39 cellular contexts compared by ENCODE assay signal in the genomic region with DNA sequence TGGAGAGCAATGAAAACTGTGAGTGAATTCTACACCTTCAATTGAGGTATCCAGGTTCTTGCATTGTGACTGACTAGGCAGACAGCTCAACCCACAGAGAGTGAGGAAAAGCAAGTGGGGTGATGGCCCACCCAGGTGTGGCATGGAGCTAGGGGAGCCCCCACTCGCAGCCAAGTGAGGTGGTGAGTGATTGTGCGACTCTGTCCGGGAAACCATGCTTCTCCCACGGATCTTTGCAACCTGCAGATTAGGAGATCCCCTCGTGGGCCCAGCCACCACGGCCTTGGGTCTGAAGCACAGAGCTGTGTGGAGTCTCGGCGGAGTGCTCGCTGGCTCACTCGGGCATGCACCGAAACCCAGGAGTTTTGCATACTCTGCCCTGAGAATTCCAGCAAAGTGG.
"Had no signal": no experiment of that assay in that cellular context is flagged by ENCODE, and none has a peak within 500 bp of the region (broad histone marks: within the 10 kb centered on the region; RNA-seq: fewer than 3 reads in every experiment).

No MANE protein-coding gene starts in this region.

- H3K4me3 ChIP-seq: adrenal gland, ascending aorta, body of pancreas, breast epithelium, cardiac muscle cell had no signal

- H3K27me3 Mint-ChIP-seq: activated naive CD8-positive, alpha-beta T cell had no signal

- H3K27ac Mint-ChIP-seq: activated naive CD4-positive, alpha-beta T cell treated with anti-CD3 and anti-CD28 coated beads for 36 hours; activated naive CD4-positive, alpha-beta T cell treated with anti-CD3 and anti-CD28 coated beads, Interleukin-2, amount 10 ng/mL, durations not matched to agents 7 days and 5 days; activated naive CD4-positive, alpha-beta T cell treated with anti-CD3 and anti-CD28 coated beads, Interleukin-2, amount 50 U/mL, for 24 hours; activated naive CD4-positive, alpha-beta T cell treated with anti-CD3 and anti-CD28 coated beads, Interleukin-2, amount 50 U/mL, for 72 hours; activated naive CD8-positive, alpha-beta T cell; activated naive CD8-positive, alpha-beta T cell treated with anti-CD3 and anti-CD28 coated beads for 36 hours; activated naive CD8-positive, alpha-beta T cell treated with anti-CD3 and anti-CD28 coated beads, Interleukin-2, amount 10 ng/mL, durations not matched to agents 7 days and 5 days; activated naive CD8-positive, alpha-beta T cell treated with anti-CD3 and anti-CD28 coated beads, Interleukin-2, amount 50 U/mL, for 24 hours; activated T-cell treated with anti-CD3 and anti-CD28 coated beads, Interleukin-2, amount 50 U/mL, for 24 hours; activated T-cell treated with anti-CD3 and anti-CD28 coated beads, Interleukin-2, amount 50 U/mL, for 72 hours; activated T-helper 1 cell treated with anti-CD3 and anti-CD28 coated beads, Interleukin-12 subunit alpha, Interleukin-12 subunit beta, Interleukin-2, Interleukin-4 antibody, amounts not matched to agents 30 ng/mL and 10 ng/mL and 1 ng/mL, durations not matched to agents 14 hours and 24 hours and 36 hours; activated T-helper 17 cell treated with anti-CD3 and anti-CD28 coated beads, Interleukin-2, amount 50 U/mL, for 72 hours; activated T-helper 2 cell treated with anti-CD3 and anti-CD28 coated beads, Interferon-gamma antibody, Interleukin-2, Interleukin-4, amounts not matched to agents 10 μg/mL and 5 μg/mL and 100 μg/mL, durations not matched to agents 14 hours and 24 hours and 36 hours; brain had no signal

- DNase-seq: activated effector memory CD4-positive, alpha-beta T cell treated with anti-CD3 and anti-CD28 coated beads, Interleukin-2, amount 50 U/mL, for 16 hours; activated effector memory CD4-positive, alpha-beta T cell treated with Interleukin-2 at 50 U/mL for 16 hours; activated gamma-delta T cell; activated gamma-delta T cell treated with Interleukin-2 at 50 U/mL for 16 hours; activated naive CD4-positive, alpha-beta T cell; activated naive CD4-positive, alpha-beta T cell treated with anti-CD3 and anti-CD28 coated beads for 36 hours; activated naive CD4-positive, alpha-beta T cell treated with anti-CD3 and anti-CD28 coated beads, Interleukin-2, amount 10 ng/mL, durations not matched to agents 7 days and 5 days; activated naive CD4-positive, alpha-beta T cell treated with anti-CD3 and anti-CD28 coated beads, Interleukin-2, amount 50 U/mL, for 16 hours; activated naive CD4-positive, alpha-beta T cell treated with Interleukin-2 at 50 U/mL for 16 hours; activated naive CD8-positive, alpha-beta T cell treated with anti-CD3 and anti-CD28 coated beads for 36 hours; activated naive CD8-positive, alpha-beta T cell treated with anti-CD3 and anti-CD28 coated beads, Interleukin-2, amount 10 ng/mL, durations not matched to agents 7 days and 5 days; activated naive CD8-positive, alpha-beta T cell treated with anti-CD3 and anti-CD28 coated beads, Interleukin-2, amount 50 U/mL, for 24 hours; activated T-cell treated with anti-CD3 and anti-CD28 coated beads, Interleukin-2, amount 50 U/mL, for 1 hour; activated T-cell treated with anti-CD3 and anti-CD28 coated beads, Interleukin-2, amount 50 U/mL, for 24 hours; activated T-cell treated with anti-CD3 and anti-CD28 coated beads, Interleukin-2, amount 50 U/mL, for 4 hours; activated T-cell treated with anti-CD3 and anti-CD28 coated beads, Interleukin-2, amount 50 U/mL, for 48 hours; activated T-cell treated with anti-CD3 and anti-CD28 coated beads, Interleukin-2, amount 50 U/mL, for 72 hours; adrenal gland; amniotic stem cell; amygdala; anterior cingulate cortex; aorta; body of pancreas; brain microvascular endothelial cell; caudate nucleus; central memory CD4-positive, alpha-beta T cell; cerebellar nuclear complex had no signal

- H3K4me3 Mint-ChIP-seq: activated naive CD4-positive, alpha-beta T cell treated with anti-CD3 and anti-CD28 coated beads for 36 hours; activated naive CD4-positive, alpha-beta T cell treated with anti-CD3 and anti-CD28 coated beads, Interleukin-2, amount 10 ng/mL, durations not matched to agents 7 days and 5 days; activated naive CD4-positive, alpha-beta T cell treated with anti-CD3 and anti-CD28 coated beads, Interleukin-2, amount 50 U/mL, for 24 hours; activated naive CD8-positive, alpha-beta T cell; activated naive CD8-positive, alpha-beta T cell treated with anti-CD3 and anti-CD28 coated beads for 36 hours; activated naive CD8-positive, alpha-beta T cell treated with anti-CD3 and anti-CD28 coated beads, Interleukin-2, amount 10 ng/mL, durations not matched to agents 7 days and 5 days; activated naive CD8-positive, alpha-beta T cell treated with anti-CD3 and anti-CD28 coated beads, Interleukin-2, amount 50 U/mL, for 24 hours; activated T-cell treated with anti-CD3 and anti-CD28 coated beads, Interleukin-2, amount 50 U/mL, for 24 hours; activated T-cell treated with anti-CD3 and anti-CD28 coated beads, Interleukin-2, amount 50 U/mL, for 4 hours; activated T-cell treated with anti-CD3 and anti-CD28 coated beads, Interleukin-2, amount 50 U/mL, for 72 hours; activated T-helper 1 cell treated with anti-CD3 and anti-CD28 coated beads, Interleukin-12 subunit alpha, Interleukin-12 subunit beta, Interleukin-2, Interleukin-4 antibody, amounts not matched to agents 30 ng/mL and 10 ng/mL and 1 ng/mL, durations not matched to agents 14 hours and 24 hours and 36 hours; activated T-helper 17 cell treated with anti-CD3 and anti-CD28 coated beads, Interleukin-2, amount 50 U/mL, for 72 hours; brain; central memory CD8-positive, alpha-beta T cell had no signal

- H3K27me3 ChIP-seq: adrenal gland, ascending aorta, body of pancreas, brain microvascular endothelial cell, breast epithelium, cardiac muscle cell had no signal

- FAIRE-seq: astrocyte had no signal

- H3K36me3 ChIP-seq: adrenal gland, ascending aorta, brain microvascular endothelial cell, breast epithelium, cardiac muscle cell had no signal

- H3K9me3 Mint-ChIP-seq: activated naive CD4-positive, alpha-beta T cell treated with anti-CD3 and anti-CD28 coated beads, Interleukin-2, amount 10 ng/mL, durations not matched to agents 7 days and 5 days; activated naive CD4-positive, alpha-beta T cell treated with anti-CD3 and anti-CD28 coated beads, Interleukin-2, amount 50 U/mL, for 24 hours; activated naive CD4-positive, alpha-beta T cell treated with anti-CD3 and anti-CD28 coated beads, Interleukin-2, amount 50 U/mL, for 72 hours; activated naive CD8-positive, alpha-beta T cell treated with anti-CD3 and anti-CD28 coated beads for 36 hours; activated naive CD8-positive, alpha-beta T cell treated with anti-CD3 and anti-CD28 coated beads, Interleukin-2, amount 50 U/mL, for 24 hours; activated T-cell treated with anti-CD3 and anti-CD28 coated beads, Interleukin-2, amount 50 U/mL, for 24 hours; activated T-cell treated with anti-CD3 and anti-CD28 coated beads, Interleukin-2, amount 50 U/mL, for 4 hours; activated T-cell treated with anti-CD3 and anti-CD28 coated beads, Interleukin-2, amount 50 U/mL, for 72 hours; activated T-helper 1 cell treated with anti-CD3 and anti-CD28 coated beads, Interleukin-12 subunit alpha, Interleukin-12 subunit beta, Interleukin-2, Interleukin-4 antibody, amounts not matched to agents 30 ng/mL and 10 ng/mL and 1 ng/mL, durations not matched to agents 14 hours and 24 hours and 36 hours; activated T-helper 17 cell treated with anti-CD3 and anti-CD28 coated beads, Interleukin-2, amount 50 U/mL, for 72 hours; activated T-helper 2 cell treated with anti-CD3 and anti-CD28 coated beads, Interferon-gamma antibody, Interleukin-2, Interleukin-4, amounts not matched to agents 10 μg/mL and 5 μg/mL and 100 μg/mL, durations not matched to agents 14 hours and 24 hours and 36 hours; central memory CD8-positive, alpha-beta T cell had no signal

- H3K4me1 Mint-ChIP-seq: activated naive CD4-positive, alpha-beta T cell treated with anti-CD3 and anti-CD28 coated beads, Interleukin-2, amount 10 ng/mL, durations not matched to agents 7 days and 5 days; activated naive CD4-positive, alpha-beta T cell treated with anti-CD3 and anti-CD28 coated beads, Interleukin-2, amount 50 U/mL, for 24 hours; activated naive CD8-positive, alpha-beta T cell treated with anti-CD3 and anti-CD28 coated beads for 36 hours; activated naive CD8-positive, alpha-beta T cell treated with anti-CD3 and anti-CD28 coated beads, Interleukin-2, amount 10 ng/mL, durations not matched to agents 7 days and 5 days; activated naive CD8-positive, alpha-beta T cell treated with anti-CD3 and anti-CD28 coated beads, Interleukin-2, amount 50 U/mL, for 24 hours; activated T-helper 17 cell treated with anti-CD3 and anti-CD28 coated beads, Interleukin-2, amount 50 U/mL, for 72 hours; brain; central memory CD8-positive, alpha-beta T cell had no signal

- H3K36me3 Mint-ChIP-seq: activated naive CD4-positive, alpha-beta T cell treated with anti-CD3 and anti-CD28 coated beads, Interleukin-2, amount 10 ng/mL, durations not matched to agents 7 days and 5 days; activated naive CD4-positive, alpha-beta T cell treated with anti-CD3 and anti-CD28 coated beads, Interleukin-2, amount 50 U/mL, for 24 hours; activated naive CD4-positive, alpha-beta T cell treated with anti-CD3 and anti-CD28 coated beads, Interleukin-2, amount 50 U/mL, for 72 hours; activated naive CD8-positive, alpha-beta T cell; activated naive CD8-positive, alpha-beta T cell treated with anti-CD3 and anti-CD28 coated beads for 36 hours; activated naive CD8-positive, alpha-beta T cell treated with anti-CD3 and anti-CD28 coated beads, Interleukin-2, amount 10 ng/mL, durations not matched to agents 7 days and 5 days; brain had no signal
